Comparison of ENCODE assay signal across 15 cellular contexts in the genomic region with DNA sequence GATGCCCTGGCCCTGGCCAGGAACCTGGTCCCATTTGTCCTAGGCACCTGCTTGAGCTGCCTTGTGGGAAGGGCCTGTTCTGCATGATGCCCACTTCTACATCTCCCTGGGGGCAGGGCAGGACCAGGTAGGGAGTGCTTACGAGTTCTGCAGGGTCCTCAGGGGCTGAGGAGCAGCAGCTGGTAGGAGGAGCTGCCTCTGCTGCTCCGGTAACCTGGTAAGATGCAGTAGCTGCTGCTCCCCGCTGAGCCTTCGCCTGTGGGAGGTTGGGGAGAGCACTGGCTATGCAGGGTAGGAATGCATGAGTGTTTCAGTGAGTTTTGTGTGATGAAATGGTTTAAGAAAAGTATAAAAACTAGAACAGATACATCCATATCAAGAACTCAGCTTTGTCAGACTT. TPM values are rescaled to one million over a fixed set of nuclear protein-coding genes. Genes with fewer than 3 reads are reported as not detected.
A peak's percentile ranks its signal among the peaks of the same experiment; 100 is the strongest.
DNase-seq lines count a peak whose midpoint lies in the region; ATAC-seq and TF ChIP-seq lines count a peak whose summit lies in the region.
"Had no signal": no experiment of that assay in that cellular context is flagged by ENCODE, and none has a peak within 500 bp of the region (broad histone marks: within the 10 kb centered on the region; RNA-seq: fewer than 3 reads in every experiment).

No MANE protein-coding gene starts in this region.

- H3K79me2 ChIP-seq in mesendoderm (ENCODE audit: control insufficient read depth, insufficient read depth, low read length): peaks cover 29% of the 10 kb centered on the region

- no peaks in the 10 kb centered on the region for H3K9me3 Mint-ChIP-seq in CD4-positive, CD25-positive, alpha-beta regulatory T cell
- H3K9me3 Mint-ChIP-seq: activated CD4-positive, alpha-beta T cell treated with anti-CD3 and anti-CD28 coated beads, Interleukin-2, amount 10 ng/mL, durations not matched to agents 24 days and 14 days; stimulated activated naive CD8-positive, alpha-beta T cell treated with anti-CD3 and anti-CD28 coated beads, Interleukin-15, amount 100 ng/mL, for 72 hours had no signal

- H3K27ac ChIP-seq in CD4-positive, CD25-positive, alpha-beta regulatory T cell (ENCODE audit: insufficient read depth, low read length, poor library complexity, severe bottlenecking): peak overlapping the region; percentile 63
- H3K27ac ChIP-seq in HEK293 (ENCODE audit: extremely low read depth, low read depth, low read length) (no peak overlapping the region), mesendoderm (ENCODE audit: low read depth, low read length) (no peak overlapping the region), adrenal gland (no peak overlapping the region), Peyer's patch (peak overlapping the region in 1 of 4 donors; percentile 19)
- H3K27ac ChIP-seq: C4-2B had no signal

- no peak overlapping the region for H3K23ac ChIP-seq in mesendoderm (ENCODE audit: low read length)

- H3K56ac ChIP-seq in mesendoderm (ENCODE audit: low read length): no peak overlapping the region

- H3K4me3 Mint-ChIP-seq in CD4-positive, CD25-positive, alpha-beta regulatory T cell: peak overlapping the region in 2 of 4 donors; percentile 5 to 73
- H3K4me3 Mint-ChIP-seq: stimulated activated naive CD8-positive, alpha-beta T cell treated with anti-CD3 and anti-CD28 coated beads, Interleukin-15, amount 100 ng/mL, for 72 hours had no signal

- no peak overlapping the region for H3K18ac ChIP-seq in mesendoderm (ENCODE audit: low read length)

- H4K8ac ChIP-seq in mesendoderm (ENCODE audit: low read depth, low read length): no peak overlapping the region

- H3K9ac ChIP-seq in mesendoderm (ENCODE audit: low read length): no peak overlapping the region

- CTCF ChIA-PET in HEK293 (lab: Yijun Ruan, JAX): interaction anchor here (0.7 to 1.0 kb wide), 3 partner anchors 10 to 32 kb away, joined by 3 read pairs; no protein-coding TSS in a partner anchor

- POLR2A ChIA-PET in HEK293 (lab: Yijun Ruan, JAX): no interaction called here

- no peaks in the 10 kb centered on the region for H3K27me3 Mint-ChIP-seq in CD4-positive, CD25-positive, alpha-beta regulatory T cell
- H3K27me3 Mint-ChIP-seq: activated CD4-positive, alpha-beta T cell treated with anti-CD3 and anti-CD28 coated beads, Interleukin-2, amount 10 ng/mL, durations not matched to agents 24 days and 14 days; stimulated activated naive CD8-positive, alpha-beta T cell treated with anti-CD3 and anti-CD28 coated beads, Interleukin-15, amount 100 ng/mL, for 72 hours had no signal

- WGBS in mesendoderm (ENCODE audit: extremely low coverage, insufficient coverage, low lambda C conversion rate): no CpG with 5 or more reads among the region's 4 CpGs
- WGBS in adrenal gland, 4 donors: 83 to 100% (median 88%) methylated on average over 1 to 4 of the region's 4 CpGs

- no peak overlapping the region for H4K5ac ChIP-seq in mesendoderm (ENCODE audit: low read length)

- DNase-seq in CD4-positive, CD25-positive, alpha-beta regulatory T cell: no peak
- DNase-seq in astrocyte of the spinal cord (ENCODE audit: low read depth, low spot score) (peak; percentile 62), mesendoderm (peak; percentile 52), adrenal gland (no peak), globus pallidus (ENCODE audit: low spot score) (no peak), Peyer's patch (no peak)
- DNase-seq: activated naive CD4-positive, alpha-beta T cell; GF-D8; stimulated activated CD4-positive, alpha-beta T cell treated with anti-CD3 and anti-CD28 coated beads, Interleukin-4, amount 100 ng/mL, for 1 hour; stimulated activated naive CD8-positive, alpha-beta T cell treated with anti-CD3 and anti-CD28 coated beads, Interleukin-15, amount 100 ng/mL, for 72 hours; SW 1271 had no signal

- TF ChIP-seq POLR2A in adrenal gland (IDR thresholded peaks at IDR 0.05) (no peak), Peyer's patch (IDR thresholded peaks at IDR 0.05) (no peak)

- H3K4me2 ChIP-seq in mesendoderm (ENCODE audit: low read length): no peak overlapping the region

- TF ChIP-seq CTCF in HEK293 (tag by site-specific recombination; IDR thresholded peaks at IDR 0.05): no peak
- TF ChIP-seq CTCF in astrocyte of the spinal cord (IDR thresholded peaks at IDR 0.05; ENCODE audit: low read depth, low read length): no peak
- no peak for TF ChIP-seq CTCF in adrenal gland (IDR thresholded peaks at IDR 0.05)
- no peak for TF ChIP-seq CTCF in Peyer's patch (IDR thresholded peaks at IDR 0.05)

- H2BK15ac ChIP-seq in mesendoderm (replicated peaks; ENCODE audit: low read depth): no peak overlapping the region

- H3K4me1 Mint-ChIP-seq in CD4-positive, CD25-positive, alpha-beta regulatory T cell: peaks cover 23 to 87% (median 45%) of the 10 kb centered on the region in 4 donors

- no peak overlapping the region for H3K4me3 ChIP-seq in CD4-positive, CD25-positive, alpha-beta regulatory T cell (ENCODE audit: low read depth, low read length)
- no peak overlapping the region for H3K4me3 ChIP-seq in HEK293 (ENCODE audit: low read depth, low read length)
- no peak overlapping the region for H3K4me3 ChIP-seq in astrocyte of the spinal cord (ENCODE audit: low read depth, low read length)
- H3K4me3 ChIP-seq in mesendoderm (ENCODE audit: low read length): no peak overlapping the region
- H3K4me3 ChIP-seq in adrenal gland: no peak overlapping the region
- H3K4me3 ChIP-seq in Peyer's patch: no peak overlapping the region

- in situ Hi-C loops in astrocyte of the spinal cord (cut with HindIII; ENCODE audit: low sequenced_read_pairs): no loop called here

- no peak overlapping the region for H3K4ac ChIP-seq in mesendoderm (ENCODE audit: low read depth, low read length)

- H3K79me1 ChIP-seq in mesendoderm (ENCODE audit: low read length): peaks cover 23% of the 10 kb centered on the region

- H3K36me3 Mint-ChIP-seq in CD4-positive, CD25-positive, alpha-beta regulatory T cell: peaks cover 41% of the 10 kb centered on the region

- H3K27ac Mint-ChIP-seq in CD4-positive, CD25-positive, alpha-beta regulatory T cell: peak overlapping the region; percentile 33 to 93 (median 46)
- H3K27ac Mint-ChIP-seq: stimulated activated naive CD8-positive, alpha-beta T cell treated with anti-CD3 and anti-CD28 coated beads, Interleukin-15, amount 100 ng/mL, for 72 hours had no signal

- no peak for ATAC-seq in CD4-positive, CD25-positive, alpha-beta regulatory T cell (ENCODE audit: low read depth in 2 of 2)
- no peak for ATAC-seq in GM21825 (IDR thresholded peaks at IDR 0.05; ENCODE audit: unreplicated experiment)

- H2BK120ac ChIP-seq in mesendoderm (ENCODE audit: low read depth, low read length): no peak overlapping the region

- intact Hi-C loops in adrenal gland (cut with DNase I): no loop called here

- H3K4me1 ChIP-seq in CD4-positive, CD25-positive, alpha-beta regulatory T cell (ENCODE audit: control insufficient read depth, insufficient read depth, low read length, poor library complexity, severe bottlenecking): peaks cover 85% of the 10 kb centered on the region
- H3K4me1 ChIP-seq in HEK293 (ENCODE audit: control insufficient read depth, insufficient read depth, low read length) (no peaks in the 10 kb centered on the region), mesendoderm (ENCODE audit: control insufficient read depth, low read depth, low read length) (no peaks in the 10 kb centered on the region), adrenal gland (replicated peaks in 1 of 2) (peaks cover 19 to 21% of the 10 kb centered on the region in 2 donors), Peyer's patch (peaks cover 0 to 23% (median 9%) of the 10 kb centered on the region in 4 donors)

- H3K9me3 ChIP-seq in CD4-positive, CD25-positive, alpha-beta regulatory T cell (ENCODE audit: control insufficient read depth in 2 of 2, low read length in 2 of 2): no peaks in the 10 kb centered on the region
- H3K9me3 ChIP-seq in HEK293 (ENCODE audit: control insufficient read depth, insufficient read depth, low read depth, low read length) (no peaks in the 10 kb centered on the region), adrenal gland (replicated peaks in 1 of 3) (no peaks in the 10 kb centered on the region), Peyer's patch (no peaks in the 10 kb centered on the region)

- no peak overlapping the region for H2AK5ac ChIP-seq in mesendoderm (ENCODE audit: low read length)

- no peaks in the 10 kb centered on the region for H3K27me3 ChIP-seq in CD4-positive, CD25-positive, alpha-beta regulatory T cell (ENCODE audit: control insufficient read depth, insufficient read depth, low read length)
- H3K27me3 ChIP-seq in mesendoderm (ENCODE audit: insufficient read depth, low read length, poor library complexity): no peaks in the 10 kb centered on the region
- no peaks in the 10 kb centered on the region for H3K27me3 ChIP-seq in adrenal gland
- H3K27me3 ChIP-seq in Peyer's patch: no peaks in the 10 kb centered on the region

- H3K36me3 ChIP-seq in CD4-positive, CD25-positive, alpha-beta regulatory T cell (ENCODE audit: control insufficient read depth, insufficient read depth, low read length): peaks cover 30% of the 10 kb centered on the region
- peaks cover 0 to 54% of the 10 kb centered on the region in 2 experiments; a peak in 2 of 3 replicates for H3K36me3 ChIP-seq in HEK293 (ENCODE audit: control insufficient read depth in 2 of 2, insufficient read depth in 1 of 2, low read length in 2 of 2)
- H3K36me3 ChIP-seq in mesendoderm (ENCODE audit: control insufficient read depth, insufficient read depth, low read length): peaks cover 13% of the 10 kb centered on the region
- peaks cover 0 to 19% of the 10 kb centered on the region in 2 donors for H3K36me3 ChIP-seq in adrenal gland (replicated peaks in 1 of 2)
- H3K36me3 ChIP-seq in Peyer's patch: peaks cover 0 to 39% (median 0%) of the 10 kb centered on the region in 3 donors

- no peak overlapping the region for H2BK5ac ChIP-seq in mesendoderm (ENCODE audit: low read length)

RNA-seq across cellular contexts. Expression of gene LRRC8A, which starts 13.6 kb away (rescaled TPM):
- 39.7 TPM for total RNA-seq in CD4-positive, CD25-positive, alpha-beta regulatory T cell
- polyA plus RNA-seq in CD4-positive, CD25-positive, alpha-beta regulatory T cell: 10 to 100 TPM; 29.3 to 35.0 (median 31.3) TPM
- 52.4 TPM for polyA plus RNA-seq in mesendoderm (2013, experiment 1 of 2)
- polyA plus RNA-seq in mesendoderm (2013, experiment 2 of 2): 53.7 TPM
- total RNA-seq in adrenal gland (10 to 100 TPM; 29.6 to 88.3 (median 42.8) TPM), Peyer's patch (10 to 100 TPM; 20.0 to 39.2 (median 27.0) TPM)
- polyA plus RNA-seq in adrenal gland: 10 to 100 TPM in 2 of 3 donors, 1 to 10 TPM in 1; 9.0 to 15.7 (median 13.0) TPM

RNA-seq across cellular contexts. Expression of gene KYAT1, which starts 13.8 kb away (rescaled TPM):
- 8.2 TPM for total RNA-seq in CD4-positive, CD25-positive, alpha-beta regulatory T cell
- 10 to 100 TPM; 11.3 to 15.7 (median 11.6) TPM for polyA plus RNA-seq in CD4-positive, CD25-positive, alpha-beta regulatory T cell
- 4.8 TPM for polyA plus RNA-seq in mesendoderm (2013, experiment 1 of 2)
- polyA plus RNA-seq in mesendoderm (2013, experiment 2 of 2): 5.4 TPM
- 10 to 100 TPM in 1 of 8 donors, 1 to 10 TPM in 7; 3.5 to 10.3 (median 8.3) TPM for total RNA-seq in adrenal gland
- polyA plus RNA-seq in adrenal gland: 1 to 10 TPM; 3.5 to 9.6 (median 5.8) TPM
- total RNA-seq in Peyer's patch: 10 to 100 TPM in 1 of 4 donors, 1 to 10 TPM in 3; 4.6 to 14.9 (median 8.7) TPM

RNA-seq across cellular contexts. Expression of gene PHYHD1, which starts 25.2 kb away (rescaled TPM):
- 0.52 TPM for total RNA-seq in CD4-positive, CD25-positive, alpha-beta regulatory T cell
- polyA plus RNA-seq in CD4-positive, CD25-positive, alpha-beta regulatory T cell: under 1 TPM in 2 of 4 donors, not detected in 2; 0.40 to 0.60 TPM
- 9.4 TPM for polyA plus RNA-seq in mesendoderm (2013, experiment 1 of 2)
- 8.5 TPM for polyA plus RNA-seq in mesendoderm (2013, experiment 2 of 2)
- 10 to 100 TPM; 10.5 to 56.5 (median 30.9) TPM for total RNA-seq in adrenal gland
- polyA plus RNA-seq in adrenal gland: 10 to 100 TPM in 2 of 3 donors, 1 to 10 TPM in 1; 9.1 to 86.6 (median 64.9) TPM
- 10 to 100 TPM in 1 of 4 donors, 1 to 10 TPM in 2, not detected in 1; 4.4 to 23.9 (median 7.5) TPM for total RNA-seq in Peyer's patch

RNA-seq across cellular contexts. Expression of gene DOLK, which starts 51.8 kb away (rescaled TPM):
- total RNA-seq in CD4-positive, CD25-positive, alpha-beta regulatory T cell: 6.1 TPM
- 10 to 100 TPM in 2 of 4 donors, 1 to 10 TPM in 2; 7.6 to 12.3 (median 9.7) TPM for polyA plus RNA-seq in CD4-positive, CD25-positive, alpha-beta regulatory T cell
- 17.4 TPM for polyA plus RNA-seq in mesendoderm (2013, experiment 1 of 2)
- 17.8 TPM for polyA plus RNA-seq in mesendoderm (2013, experiment 2 of 2)
- total RNA-seq in adrenal gland: 10 to 100 TPM; 19.6 to 42.3 (median 29.9) TPM
- polyA plus RNA-seq in adrenal gland: 10 to 100 TPM in 2 of 3 donors, 1 to 10 TPM in 1; 4.6 to 25.3 (median 10.3) TPM
- total RNA-seq in Peyer's patch: 10 to 100 TPM in 2 of 4 donors, 1 to 10 TPM in 2; 4.1 to 12.3 (median 10.6) TPM

RNA-seq across cellular contexts. Expression of gene NUP188, which starts 51.9 kb away (rescaled TPM):
- total RNA-seq in CD4-positive, CD25-positive, alpha-beta regulatory T cell: 74.3 TPM
- 10 to 100 TPM; 20.8 to 23.4 (median 21.8) TPM for polyA plus RNA-seq in CD4-positive, CD25-positive, alpha-beta regulatory T cell
- polyA plus RNA-seq in mesendoderm (2013, experiment 1 of 2): 41.8 TPM
- 41.3 TPM for polyA plus RNA-seq in mesendoderm (2013, experiment 2 of 2)
- total RNA-seq in adrenal gland: 100 to 1,000 TPM in 1 of 8 donors, 10 to 100 TPM in 7; 20.2 to 122 (median 44.4) TPM
- polyA plus RNA-seq in adrenal gland: 10 to 100 TPM; 26.4 to 32.0 (median 26.4) TPM
- 100 to 1,000 TPM in 1 of 4 donors, 10 to 100 TPM in 3; 28.2 to 101 (median 47.9) TPM for total RNA-seq in Peyer's patch

Comparison
In these comparisons a context has a peak if more than half of its experiments do, and no peak if none do; other contexts are left out.
1. DNase-seq: peak in astrocyte of the spinal cord (single experiment) and mesendoderm (single experiment); none in CD4-positive, CD25-positive, alpha-beta regulatory T cell (0 of 3), adrenal gland (0 of 7), globus pallidus (single experiment) and Peyer's patch (0 of 3).